In the genomic region with DNA sequence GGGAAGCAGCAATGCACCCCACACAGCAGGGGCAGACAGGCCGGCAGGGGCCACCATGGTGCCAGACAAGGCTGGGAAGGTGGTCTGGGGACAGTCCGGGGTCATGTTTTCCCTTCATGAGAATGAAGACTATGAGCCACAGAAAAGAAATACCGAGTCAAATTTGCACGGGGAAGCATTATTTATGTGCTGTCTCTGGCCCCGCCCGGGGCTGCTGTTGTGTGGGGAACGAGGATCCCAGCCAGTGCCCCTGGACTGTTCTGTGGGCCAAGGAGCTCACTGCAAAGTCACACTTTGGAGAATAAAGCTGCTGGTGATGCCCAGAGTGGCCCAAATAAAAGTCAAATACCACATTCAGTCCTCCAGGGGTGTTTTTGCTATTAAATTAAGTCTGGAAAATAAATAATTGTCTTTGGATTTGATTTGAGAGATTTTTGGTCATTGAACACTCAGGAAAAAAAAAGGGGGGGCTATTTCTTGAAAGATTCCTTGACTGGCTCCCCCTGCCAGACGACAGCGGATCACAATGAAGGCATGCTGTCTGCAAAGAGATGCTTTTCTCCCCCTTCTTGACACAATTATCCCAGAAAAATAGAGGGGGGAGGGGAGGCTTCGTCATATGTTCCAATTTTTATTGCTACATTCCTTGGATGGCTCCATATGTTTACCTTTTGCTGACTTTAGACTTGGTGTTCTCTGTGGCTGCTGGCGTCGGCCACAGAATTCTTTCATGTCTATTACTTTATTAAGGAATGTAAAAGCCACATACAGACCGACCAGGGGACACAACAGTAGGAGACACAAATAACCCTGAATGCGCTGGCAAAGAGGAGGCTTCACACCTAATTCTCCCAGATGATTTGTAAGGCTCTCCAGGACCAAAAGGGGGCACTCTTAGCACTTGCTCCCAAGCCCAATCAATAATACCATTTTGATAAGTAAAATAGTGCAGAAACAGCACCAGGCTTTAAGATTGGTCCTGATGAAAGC, we compare ENCODE assay signal across 8 cellular contexts. TPM values are rescaled to one million over a fixed set of nuclear protein-coding genes. Genes with fewer than 3 reads are reported as not detected.
DNase-seq lines count a peak whose midpoint lies in the region; ATAC-seq and TF ChIP-seq lines count a peak whose summit lies in the region.

No MANE protein-coding gene starts in this region.

- H3K9ac ChIP-seq in neural cell (ENCODE audit: low read length) = no peak overlapping the region

- H3K27ac ChIP-seq in neural cell (ENCODE audit: low read length) = no peak overlapping the region

- H3K27ac Mint-ChIP-seq in activated CD4-positive, alpha-beta T cell treated with anti-CD3 and anti-CD28 coated beads, Interleukin-2, amount 10 ng/mL, durations not matched to agents 24 days and 14 days = no peak overlapping the region
- no peak overlapping the region for H3K27ac Mint-ChIP-seq in MCF 10A (ENCODE audit: low read depth, unreplicated experiment)

- no peak for ATAC-seq in GM18861 (IDR thresholded peaks at IDR 0.05; ENCODE audit: unreplicated experiment)
- ATAC-seq in GM21717 (IDR thresholded peaks at IDR 0.05; ENCODE audit: unreplicated experiment) = no peak
- no peak for ATAC-seq in GM18519 (IDR thresholded peaks at IDR 0.05; ENCODE audit: low FRiP score, unreplicated experiment)

- no peaks in the 10 kb centered on the region for H3K36me3 Mint-ChIP-seq in activated CD4-positive, alpha-beta T cell treated with anti-CD3 and anti-CD28 coated beads, Interleukin-2, amount 10 ng/mL, durations not matched to agents 24 days and 14 days (ENCODE audit: low read depth)
- H3K36me3 Mint-ChIP-seq in MCF 10A (ENCODE audit: insufficient read depth, unreplicated experiment) = no peaks in the 10 kb centered on the region

- H3K27me3 Mint-ChIP-seq in activated CD4-positive, alpha-beta T cell treated with anti-CD3 and anti-CD28 coated beads, Interleukin-2, amount 10 ng/mL, durations not matched to agents 24 days and 14 days = peaks cover 7% of the 10 kb centered on the region
- no peaks in the 10 kb centered on the region for H3K27me3 Mint-ChIP-seq in MCF 10A (ENCODE audit: insufficient read depth, unreplicated experiment)

- H3F3A ChIP-seq in neural cell (ENCODE audit: insufficient read depth, low read length, poor library complexity, severe bottlenecking) = no peaks in the 10 kb centered on the region

- H3K4me1 Mint-ChIP-seq in activated CD4-positive, alpha-beta T cell treated with anti-CD3 and anti-CD28 coated beads, Interleukin-2, amount 10 ng/mL, durations not matched to agents 24 days and 14 days = no peaks in the 10 kb centered on the region
- H3K4me1 Mint-ChIP-seq in MCF 10A (ENCODE audit: insufficient read depth, unreplicated experiment) = no peaks in the 10 kb centered on the region

- no TSS peak for BruUV-seq in MCF 10A (replicated peaks; lab: Mats Ljungman, UMichigan)

- H3K9me3 Mint-ChIP-seq in activated CD4-positive, alpha-beta T cell treated with anti-CD3 and anti-CD28 coated beads, Interleukin-2, amount 10 ng/mL, durations not matched to agents 24 days and 14 days = no peaks in the 10 kb centered on the region
- no peaks in the 10 kb centered on the region for H3K9me3 Mint-ChIP-seq in MCF 10A (ENCODE audit: unreplicated experiment)

- DNase-seq in activated CD4-positive, alpha-beta T cell treated with anti-CD3 and anti-CD28 coated beads, Interleukin-2, amount 10 ng/mL, durations not matched to agents 24 days and 14 days = peak; percentile 57
- no peak for DNase-seq in activated CD4-positive, alpha-beta T cell treated with anti-CD3 and anti-CD28 coated beads, Interleukin-2, amount 50 U/mL, for 4 hours
- DNase-seq in NCI-H1694 (lab: John Stamatoyannopoulos, UW) = peak; percentile 55
- peak; percentile 77 for DNase-seq in MCF 10A (ENCODE audit: unreplicated experiment)

- POLR2A ChIA-PET in MCF 10A (lab: Yijun Ruan, JAX) = no interaction called here

- intact Hi-C loops in activated CD4-positive, alpha-beta T cell treated with anti-CD3 and anti-CD28 coated beads, Interleukin-2, amount 10 ng/mL, durations not matched to agents 24 days and 14 days (cut with micrococcal nuclease) = loop anchor here (5.0 kb wide), 1 partner anchor 191 kb away; no protein-coding TSS in a partner anchor
- intact Hi-C loops in MCF 10A (cut with micrococcal nuclease) = loop anchor here (1.0 to 5.0 kb wide), 5 partner anchors 193 to 654 kb away; no protein-coding TSS in a partner anchor

- no peaks in the 10 kb centered on the region for H3K79me2 ChIP-seq in neural cell (replicated peaks; ENCODE audit: insufficient read depth, low read length)

- H3K9me3 ChIP-seq in neural cell (ENCODE audit: low read length) = no peaks in the 10 kb centered on the region

- no peak for TF ChIP-seq EP300 in neural cell (conservative IDR thresholded peaks at IDR 0.05; ENCODE audit: poor library complexity, severe bottlenecking)

- H3K4me2 ChIP-seq in neural cell (ENCODE audit: low read length) = no peak overlapping the region

- no peak overlapping the region for H2AFZ ChIP-seq in neural cell (ENCODE audit: low read depth, low read length)

- CTCF ChIA-PET in MCF 10A (lab: Yijun Ruan, JAX) = interaction anchor here (0.7 to 5.5 kb wide), 21 partner anchors 9 to 659 kb away, joined by 3 to 73 read pairs (median 4); no protein-coding TSS in a partner anchor

- no peak overlapping the region for H3K4me3 ChIP-seq in neural cell (ENCODE audit: low read length)

- no peaks in the 10 kb centered on the region for H3K9me2 ChIP-seq in neural cell (ENCODE audit: insufficient read depth, low read length)

- H4K20me1 ChIP-seq in neural cell (ENCODE audit: insufficient read depth) = no peaks in the 10 kb centered on the region

- H3K4me3 Mint-ChIP-seq in activated CD4-positive, alpha-beta T cell treated with anti-CD3 and anti-CD28 coated beads, Interleukin-2, amount 10 ng/mL, durations not matched to agents 24 days and 14 days = no peak overlapping the region
- H3K4me3 Mint-ChIP-seq in MCF 10A (ENCODE audit: unreplicated experiment) = no peak overlapping the region

- H3K27me3 ChIP-seq in neural cell (ENCODE audit: insufficient read depth, low read depth, low read length) = no peaks in the 10 kb centered on the region

- peak; percentile 39 for TF ChIP-seq RAD21 in neural cell (conservative IDR thresholded peaks at IDR 0.05)

- TF ChIP-seq CTCF in MCF 10A (IDR thresholded peaks at IDR 0.05; ENCODE audit: unreplicated experiment) (peak; percentile 73), neural cell (IDR thresholded peaks at IDR 0.05; ENCODE audit: poor library complexity, severe bottlenecking) (peak; percentile 50)

- H3K36me3 ChIP-seq in neural cell (ENCODE audit: insufficient read depth, low read length) = no peaks in the 10 kb centered on the region

TF ChIP-seq in neural cell, 6 proteins besides CTCF, POLR2A, EP300 and RAD21:
- TF ChIP-seq SMC3 (conservative IDR thresholded peaks at IDR 0.05; ENCODE audit: poor library complexity) (peak; percentile 23), MXI1 (conservative IDR thresholded peaks at IDR 0.05; ENCODE audit: poor library complexity, severe bottlenecking) (no peak)

RNA-seq across cellular contexts. Expression of a gene that starts 27.1 kb away (rescaled TPM):
- not detected in 2 replicates for total RNA-seq in activated CD4-positive, alpha-beta T cell treated with anti-CD3 and anti-CD28 coated beads, Interleukin-2, amount 10 ng/mL, durations not matched to agents 24 days and 14 days
- 0.49 and 1.1 TPM in 2 replicates for total RNA-seq in MCF 10A (2022)
- polyA plus RNA-seq in neural cell = 0.14 and 0.28 TPM in 2 replicates
- polyA minus RNA-seq in neural cell = 0.69 and 0.73 TPM in 2 replicates

Comparison
In these comparisons a context has a peak if more than half of its experiments do, and no peak if none do; other contexts are left out.
1. DNase-seq: peak in activated CD4-positive, alpha-beta T cell treated with anti-CD3 and anti-CD28 coated beads, Interleukin-2, amount 10 ng/mL, durations not matched to agents 24 days and 14 days (single experiment), NCI-H1694 (single experiment) and MCF 10A (single experiment); none in activated CD4-positive, alpha-beta T cell treated with anti-CD3 and anti-CD28 coated beads, Interleukin-2, amount 50 U/mL, for 4 hours (0 of 2).